ENCODE assay signal across 13 cellular contexts in genomic region chr1:212769372-212770167, GRCh38.
A peak's percentile ranks its signal among the peaks of the same experiment; 100 is the strongest.
DNase-seq lines count a peak whose midpoint lies in the region; ATAC-seq and TF ChIP-seq lines count a peak whose summit lies in the region.
"Had no signal": no experiment of that assay in that cellular context is flagged by ENCODE, and none has a peak within 500 bp of the region (broad histone marks: within the 10 kb centered on the region; RNA-seq: fewer than 3 reads in every experiment).

No MANE protein-coding gene starts in this region.

- no peak overlapping the region for H3K9ac ChIP-seq in BLaER1

- H3K4me2 ChIP-seq in BLaER1 = no peak overlapping the region

- peaks cover 74% of the 10 kb centered on the region for H3K9me3 ChIP-seq in BLaER1
- H3K9me3 ChIP-seq: thyroid gland had no signal

- H3K4me1 ChIP-seq in BLaER1 = no peaks in the 10 kb centered on the region
- H3K4me1 ChIP-seq: thyroid gland had no signal

- no peak for TF ChIP-seq CTCF in astrocyte of the spinal cord (IDR thresholded peaks at IDR 0.05; ENCODE audit: low read depth, low read length)

- no peak overlapping the region for H3K27ac ChIP-seq in BLaER1
- H3K27ac ChIP-seq: thyroid gland had no signal

- H3K36me3 ChIP-seq in BLaER1 = peaks cover 79% of the 10 kb centered on the region

- no peaks in the 10 kb centered on the region for H4K20me1 ChIP-seq in BLaER1

- DNase-seq in astrocyte of the spinal cord (ENCODE audit: low read depth, low spot score) (peak; percentile 20), SIG-M5 treated with dmso at 0.1 percent for 504 hours (lab: John Stamatoyannopoulos, UW; ENCODE audit: unreplicated experiment) (no peak), NCI-H748 treated with DMSO at 0.1 percent for 48 hours (lab: John Stamatoyannopoulos, UW) (no peak)
- DNase-seq: central memory CD4-positive, alpha-beta T cell; NCI-H2029; RPMI8226; stimulated activated CD4-positive, alpha-beta T cell treated with anti-CD3 and anti-CD28 coated beads, Interleukin-12 subunit alpha, Interleukin-12 subunit beta, amount 100 ng/mL, for 4 hours; thyroid gland had no signal

- H3K4me3 ChIP-seq in BLaER1 (0 out of 2 replicates have a peak overlapping the region, but pooled peaks have one; percentile 16), astrocyte of the spinal cord (ENCODE audit: low read depth, low read length) (no peak overlapping the region)
- H3K4me3 ChIP-seq: thyroid gland had no signal

- in situ Hi-C loops in astrocyte of the spinal cord (cut with HindIII; ENCODE audit: low sequenced_read_pairs) = no loop called here

- ATAC-seq in GM18499 (IDR thresholded peaks at IDR 0.05; ENCODE audit: insufficient read depth, unreplicated experiment) (peak; percentile 71), HG03442 (IDR thresholded peaks at IDR 0.05; ENCODE audit: unreplicated experiment) (peak; percentile 64), HG03521 (IDR thresholded peaks at IDR 0.05; ENCODE audit: unreplicated experiment) (no peak), GM18861 (IDR thresholded peaks at IDR 0.05; ENCODE audit: unreplicated experiment) (no peak)

- H3K27me3 ChIP-seq in BLaER1 = no peaks in the 10 kb centered on the region
- H3K27me3 ChIP-seq: thyroid gland had no signal

Comparison
In these comparisons a context has a peak if more than half of its experiments do, and no peak if none do; other contexts are left out.
1. ATAC-seq: peak in GM18499 (single experiment) and HG03442 (single experiment); none in HG03521 (single experiment) and GM18861 (single experiment).